ENCODE assay signal across 9 cellular contexts in the genomic region with DNA sequence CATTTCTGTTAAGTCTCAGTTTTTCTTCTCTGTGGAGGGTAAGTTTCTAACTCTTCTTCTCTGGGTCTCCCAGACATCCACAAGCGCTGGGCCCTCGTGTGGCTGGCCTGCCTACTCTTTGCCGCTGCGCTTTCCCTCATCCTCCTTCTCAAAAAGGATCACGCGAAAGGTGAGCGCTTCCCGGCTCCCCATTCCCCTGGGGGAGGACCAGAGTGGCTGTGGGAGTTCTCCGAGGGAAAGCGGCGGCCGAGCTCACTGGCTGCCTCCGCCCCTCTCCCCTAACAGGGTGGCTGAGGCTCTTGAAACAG. TPM values are rescaled to one million over a fixed set of nuclear protein-coding genes. Genes with fewer than 3 reads are reported as not detected.
DNase-seq lines count a peak whose midpoint lies in the region; ATAC-seq, FAIRE-seq and TF ChIP-seq lines count a peak whose summit lies in the region.
"Had no signal": no experiment of that assay in that cellular context is flagged by ENCODE, and none has a peak within 500 bp of the region (broad histone marks: within the 10 kb centered on the region; RNA-seq: fewer than 3 reads in every experiment).

No MANE protein-coding gene starts in this region.

- TF ChIP-seq CTCF in VCaP (conservative IDR thresholded peaks at IDR 0.05) (no peak), fibroblast of villous mesenchyme (IDR thresholded peaks at IDR 0.05; ENCODE audit: insufficient read depth, low read depth, low read length) (no peak), sigmoid colon (IDR thresholded peaks at IDR 0.05) (no peak)

- H3K36me3 ChIP-seq in sigmoid colon: peaks cover 12 to 43% (median 23%) of the 10 kb centered on the region in 4 donors

- intact Hi-C loops in sigmoid colon (cut with DNase I): loop anchor here (2.0 to 5.0 kb wide), 4 partner anchors 16 to 210 kb away; a partner anchor contains a TSS

- DNase-seq in GM12891 (ENCODE audit: insufficient read length, low spot score) (no peak), fibroblast of villous mesenchyme (ENCODE audit: low read depth) (no peak), sigmoid colon (no peak), NCI-H226 (no peak), DMS153 treated with DMSO at 0.1 percent for 48 hours (lab: John Stamatoyannopoulos, UW; ENCODE audit: unreplicated experiment) (no peak), LoVo (ENCODE audit: low spot score) (no peak)

- peak overlapping the region; percentile 99 for H3K27ac ChIP-seq in VCaP
- peak overlapping the region; percentile 94 to 99 (median 96) for H3K27ac ChIP-seq in sigmoid colon

- H3K4me3 ChIP-seq in fibroblast of villous mesenchyme (ENCODE audit: low read depth, low read length) (peak overlapping the region; percentile 84), sigmoid colon (peak overlapping the region; percentile 57 to 80 (median 62))

- WGBS in sigmoid colon, 2 donors: 3 to 7% methylated on average over 13 of the region's 13 CpGs

- peaks cover 0 to 40% (median 35%) of the 10 kb centered on the region in 4 donors for H3K4me1 ChIP-seq in sigmoid colon

- no peak for TF ChIP-seq EP300 in sigmoid colon (IDR thresholded peaks at IDR 0.05)

- H3K27me3 ChIP-seq in sigmoid colon: no peaks in the 10 kb centered on the region

- ATAC-seq in GM18517 (IDR thresholded peaks at IDR 0.05; ENCODE audit: unreplicated experiment): no peak

- TF ChIP-seq POLR2A in GM12891 (IDR thresholded peaks at IDR 0.05; ENCODE audit: low read depth, low read length) (no peak), sigmoid colon (IDR thresholded peaks at IDR 0.05) (no peak)

- H3K9me3 ChIP-seq in sigmoid colon: no peaks in the 10 kb centered on the region

- no peak for FAIRE-seq in GM12891 (lab: Jason Lieb, UNC)

TF ChIP-seq in GM12891, 5 proteins besides CTCF, POLR2A, EP300 and RAD21:
- no peak for TF ChIP-seq POU2F2 (IDR thresholded peaks at IDR 0.05; ENCODE audit: low read depth, low read length)
- TF ChIP-seq TAF1 (IDR thresholded peaks at IDR 0.05; ENCODE audit: low read depth, low read length): peak; percentile 26; the same call in 1 of the 2 replicates
- TF ChIP-seq PAX5 (IDR thresholded peaks at IDR 0.05; ENCODE audit: insufficient read depth, low read length, severe bottlenecking): no peak
- no peak for TF ChIP-seq POLR2AphosphoS5 (IDR thresholded peaks at IDR 0.05; ENCODE audit: low read depth, low read length)
- no peak for TF ChIP-seq SPI1 (IDR thresholded peaks at IDR 0.05; ENCODE audit: low read depth, low read length)

RNA-seq across cellular contexts. Expression of a gene that starts 1.1 kb away (rescaled TPM):
- polyA plus RNA-seq in GM12891 (2012; ENCODE audit: low read depth, missing spikeins): 13.9 TPM
- 13.2 and 16.0 TPM in 2 replicates for total RNA-seq in fibroblast of villous mesenchyme
- total RNA-seq in sigmoid colon: 10 to 100 TPM; 31.4 to 67.8 (median 54.7) TPM
- 10 to 100 TPM in 1 of 3 donors, 1 to 10 TPM in 2; 4.8 to 33.7 (median 6.7) TPM for polyA plus RNA-seq in sigmoid colon

RNA-seq across cellular contexts. Expression of a gene that starts 15.6 kb away (rescaled TPM):
- 0.41 TPM for polyA plus RNA-seq in GM12891 (2012; ENCODE audit: low read depth, missing spikeins)
- total RNA-seq in fibroblast of villous mesenchyme (32.8 and 42.8 TPM in 2 replicates), sigmoid colon (10 to 100 TPM; 57.8 to 88.9 (median 66.3) TPM)
- polyA plus RNA-seq in sigmoid colon: 10 to 100 TPM in 2 of 3 donors, 1 to 10 TPM in 1; 9.9 to 36.5 (median 13.8) TPM

RNA-seq across cellular contexts. Expression of a gene that starts 19.7 kb away (rescaled TPM):
- 8.2 TPM for polyA plus RNA-seq in GM12891 (2012; ENCODE audit: low read depth, missing spikeins)
- total RNA-seq in fibroblast of villous mesenchyme (3.2 and 3.5 TPM in 2 replicates), sigmoid colon (1 to 10 TPM; 1.5 to 2.6 (median 2.2) TPM)
- polyA plus RNA-seq in sigmoid colon: under 1 TPM; 0.46 to 0.90 (median 0.60) TPM

RNA-seq across cellular contexts. Expression of a gene that starts 29.8 kb away (rescaled TPM):
- 0.21 TPM for polyA plus RNA-seq in GM12891 (2012; ENCODE audit: low read depth, missing spikeins)
- 0.43 and 0.64 TPM in 2 replicates for total RNA-seq in fibroblast of villous mesenchyme
- total RNA-seq in sigmoid colon: 1 to 10 TPM in 2 of 4 donors, under 1 TPM in 2; 0.68 to 2.5 (median 1.3) TPM
- polyA plus RNA-seq in sigmoid colon: 10 to 100 TPM; 11.4 to 46.3 (median 12.7) TPM
- total RNA-seq: H4 had no signal

RNA-seq across cellular contexts. Expression of a gene that starts 42.1 kb away (rescaled TPM):
- 40.4 TPM for polyA plus RNA-seq in GM12891 (2012; ENCODE audit: low read depth, missing spikeins)
- 15.1 and 24.2 TPM in 2 replicates for total RNA-seq in fibroblast of villous mesenchyme
- total RNA-seq in sigmoid colon: 10 to 100 TPM; 33.7 to 55.1 (median 45.9) TPM
- polyA plus RNA-seq in sigmoid colon: 10 to 100 TPM; 24.7 to 44.4 (median 33.0) TPM
